Comparison of ENCODE assay signal across 7 cellular contexts in the genomic region with DNA sequence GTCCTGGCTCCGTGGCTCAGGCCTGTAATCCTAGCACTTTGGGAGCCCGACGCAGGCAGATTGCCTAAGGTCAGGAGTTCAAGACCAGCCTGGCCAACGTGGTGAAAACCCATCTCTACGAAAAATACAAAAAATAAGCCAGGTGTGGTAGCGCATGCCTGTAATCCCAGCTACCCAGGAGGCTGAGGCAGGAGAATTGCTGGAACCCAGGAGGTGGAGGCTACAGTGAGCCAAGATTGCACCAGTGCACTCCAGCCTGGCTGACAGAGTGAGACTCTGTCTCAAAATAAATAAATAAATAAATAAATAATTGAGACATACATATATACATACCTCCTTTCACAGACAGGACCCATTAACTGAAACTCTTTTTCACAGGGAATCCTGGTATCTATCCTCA. TPM values are rescaled to one million over a fixed set of nuclear protein-coding genes. Genes with fewer than 3 reads are reported as not detected.
A peak's percentile ranks its signal among the peaks of the same experiment; 100 is the strongest.
DNase-seq lines count a peak whose midpoint lies in the region; ATAC-seq and TF ChIP-seq lines count a peak whose summit lies in the region.
"Not testable (repeated sequence)": the region's sequence is repeated elsewhere in the genome, so short reads cannot be mapped to it uniquely, and the experiment has no call there.

No MANE protein-coding gene starts in this region.

- intact Hi-C loops in Panc1 (cut with micrococcal nuclease; ENCODE audit: unreplicated experiment); colonic mucosa (cut with DNase I): not testable (repeated sequence)

- H3K9ac ChIP-seq in colonic mucosa (ENCODE audit: low read depth in 2 of 2, low read length in 2 of 2) (peak overlapping the region; percentile 33 to 98), skeletal muscle satellite cell (ENCODE audit: low read depth, low read length) (peak overlapping the region; percentile 100)

- BruUV-seq in Panc1 (replicated peaks; lab: Mats Ljungman, UMichigan), result not testable (repeated sequence)

- not testable (repeated sequence) for TF ChIP-seq CTCF in GM12865 (IDR thresholded peaks at IDR 0.05; ENCODE audit: insufficient read depth, low read depth, low read length, missing control alignments); Panc1 (IDR thresholded peaks at IDR 0.05); colonic mucosa (IDR thresholded peaks at IDR 0.05); cardiac muscle cell (IDR thresholded peaks at IDR 0.05; ENCODE audit: low read depth, low read length)

- H3K36me3 Mint-ChIP-seq in activated T-helper 17 cell treated with anti-CD3 and anti-CD28 coated beads, Interleukin-2, amount 50 U/mL, for 72 hours (ENCODE audit: low read depth), result peaks cover 55% of the 10 kb centered on the region

- not testable (repeated sequence) for H3K27ac ChIP-seq in Panc1 (ENCODE audit: low read length); cardiac muscle cell
- H3K27ac ChIP-seq in colonic mucosa, result peak overlapping the region; percentile 90
- H3K27ac ChIP-seq in muscle layer of duodenum (ENCODE audit: low read length), result peak overlapping the region; percentile 94

- H3K27me3 ChIP-seq in Panc1 (ENCODE audit: control insufficient read depth, insufficient read depth, low read length); colonic mucosa; cardiac muscle cell; muscle layer of duodenum (ENCODE audit: low read depth, low read length); skeletal muscle satellite cell (ENCODE audit: control insufficient read depth, insufficient read depth, low read length): not testable (repeated sequence)

- CTCF ChIA-PET in Panc1 (lab: Charles Lee), result not testable (repeated sequence)

- peak overlapping the region; percentile 93 for H3K4me2 ChIP-seq in skeletal muscle satellite cell (ENCODE audit: low read length)

- H3K36me3 ChIP-seq in Panc1 (ENCODE audit: control insufficient read depth, insufficient read depth, low read length); colonic mucosa: not testable (repeated sequence)
- peaks cover 15% of the 10 kb centered on the region for H3K36me3 ChIP-seq in cardiac muscle cell
- H3K36me3 ChIP-seq in muscle layer of duodenum (ENCODE audit: control insufficient read depth in 1 of 2, insufficient read depth in 2 of 2, low read length in 2 of 2), result peaks cover 0 to 15% of the 10 kb centered on the region in 2 donors
- H3K36me3 ChIP-seq in skeletal muscle satellite cell (ENCODE audit: insufficient read depth, low read length), result peaks cover 12% of the 10 kb centered on the region

- H3K4me3 ChIP-seq in GM12865 (ENCODE audit: low read depth, low read length) (peak overlapping the region; percentile 98; the same call in 1 of the 2 replicates), Panc1 (ENCODE audit: low read depth in 2 of 2, low read length in 2 of 2) (peak overlapping the region; percentile 85 to 92), colonic mucosa (peak overlapping the region; percentile 73), cardiac muscle cell (peak overlapping the region; percentile 65), muscle layer of duodenum (ENCODE audit: low read depth in 1 of 2, low read length in 2 of 2) (peak overlapping the region; percentile 82 to 91), skeletal muscle satellite cell (ENCODE audit: low read length) (peak overlapping the region; percentile 99)

- in situ Hi-C loops in Panc1 (cut with HindIII; ENCODE audit: low pct_unique_long_range_greater_than_20kb, low sequenced_read_pairs), result not testable (repeated sequence)

- H3K9me3 ChIP-seq in Panc1 (ENCODE audit: control insufficient read depth, insufficient read depth, low read depth, low read length); colonic mucosa; cardiac muscle cell (ENCODE audit: low read depth); muscle layer of duodenum (ENCODE audit: control insufficient read depth in 1 of 2, low read length in 2 of 2); skeletal muscle satellite cell (replicated peaks; ENCODE audit: low read length): not testable (repeated sequence)

- ATAC-seq in Panc1; activated T-helper 17 cell treated with anti-CD3 and anti-CD28 coated beads, Interleukin-2, amount 50 U/mL, for 72 hours (replicated peaks): not testable (repeated sequence)

- H3K27ac Mint-ChIP-seq in activated T-helper 17 cell treated with anti-CD3 and anti-CD28 coated beads, Interleukin-2, amount 50 U/mL, for 72 hours, result peak overlapping the region; percentile 99

- not testable (repeated sequence) for H3K9me3 Mint-ChIP-seq in activated T-helper 17 cell treated with anti-CD3 and anti-CD28 coated beads, Interleukin-2, amount 50 U/mL, for 72 hours

- H3K4me1 ChIP-seq in Panc1 (ENCODE audit: control insufficient read depth, insufficient read depth, low read length); cardiac muscle cell (ENCODE audit: low read depth): not testable (repeated sequence)
- H3K4me1 ChIP-seq in colonic mucosa (peaks cover 13% of the 10 kb centered on the region), muscle layer of duodenum (ENCODE audit: control insufficient read depth in 1 of 2, insufficient read depth in 2 of 2, low read length in 2 of 2) (peaks cover 6 to 17% of the 10 kb centered on the region in 2 donors), skeletal muscle satellite cell (ENCODE audit: control insufficient read depth, insufficient read depth, low read length) (peaks cover 14% of the 10 kb centered on the region)

- POLR2A ChIA-PET in Panc1 (lab: Charles Lee), result not testable (repeated sequence)

- not testable (repeated sequence) for DNase-seq in GM12865 (ENCODE audit: low read depth); Panc1 (ENCODE audit: low read depth, low spot score); colonic mucosa; cardiac muscle cell (ENCODE audit: low read depth in 1 of 2, low spot score in 1 of 2)

- H3K4me1 Mint-ChIP-seq in activated T-helper 17 cell treated with anti-CD3 and anti-CD28 coated beads, Interleukin-2, amount 50 U/mL, for 72 hours, result peaks cover 22% of the 10 kb centered on the region

- H3K4me3 Mint-ChIP-seq in activated T-helper 17 cell treated with anti-CD3 and anti-CD28 coated beads, Interleukin-2, amount 50 U/mL, for 72 hours, result peak overlapping the region; percentile 99

- H3K27me3 Mint-ChIP-seq in activated T-helper 17 cell treated with anti-CD3 and anti-CD28 coated beads, Interleukin-2, amount 50 U/mL, for 72 hours, result not testable (repeated sequence)

RNA-seq across cellular contexts. Expression of gene EAPP, which starts 1.4 kb away (rescaled TPM):
- total RNA-seq in Panc1 (2021; ENCODE audit: unreplicated experiment) (16.6 TPM), colonic mucosa (10 to 100 TPM; 34.7 to 59.7 TPM), cardiac muscle cell (42.3 and 42.4 TPM in 2 replicates)
- polyA plus RNA-seq in Panc1 (2012; ENCODE audit: insufficient read length), result 14.8 TPM
- total RNA-seq in activated T-helper 17 cell treated with anti-CD3 and anti-CD28 coated beads, Interleukin-2, amount 50 U/mL, for 72 hours, result 10 to 100 TPM; 33.6 to 46.9 TPM
- polyA plus RNA-seq in cardiac muscle cell, result 53.2 and 72.3 TPM in 2 replicates
- total RNA-seq in skeletal muscle satellite cell (2012; rRNA removed), result 32.2 and 32.3 TPM in 2 replicates
